In genomic region chrX:32804034-32804433, GRCh38 we compare ENCODE assay signal across 24 cellular contexts.
"Had no signal": no experiment of that assay in that cellular context is flagged by ENCODE, and none has a peak within 500 bp of the region (broad histone marks: within the 10 kb centered on the region; RNA-seq: fewer than 3 reads in every experiment).

No MANE protein-coding gene starts in this region.

- H3K9me3 ChIP-seq: colonic mucosa, esophagus squamous epithelium, gastrocnemius medialis, gastroesophageal sphincter, heart left ventricle had no signal

- H3K4me3 ChIP-seq: colonic mucosa, coronary artery, dorsolateral prefrontal cortex, esophagus muscularis mucosa, esophagus squamous epithelium, gastrocnemius medialis, gastroesophageal sphincter, heart left ventricle, heart right ventricle had no signal

- H3K36me3 ChIP-seq: colonic mucosa, esophagus squamous epithelium, gastrocnemius medialis had no signal

- H3K27ac ChIP-seq: colonic mucosa, coronary artery, dorsolateral prefrontal cortex, epithelial cell of prostate, esophagus muscularis mucosa, esophagus squamous epithelium, foreskin keratinocyte, gastrocnemius medialis, gastroesophageal sphincter, heart left ventricle, heart right ventricle had no signal

- H3K27me3 ChIP-seq: colonic mucosa, esophagus muscularis mucosa, esophagus squamous epithelium, foreskin keratinocyte, gastrocnemius medialis, gastroesophageal sphincter, heart right ventricle had no signal

- H3K4me1 ChIP-seq: colonic mucosa, esophagus muscularis mucosa, esophagus squamous epithelium, foreskin keratinocyte, gastrocnemius medialis, gastroesophageal sphincter, heart left ventricle, heart right ventricle had no signal

- DNase-seq: colonic mucosa; cortex of kidney; dermis blood vessel endothelial cell; effector CD4-positive, alpha-beta T cell; effector CD8-positive, alpha-beta T cell; effector memory CD4-positive, alpha-beta T cell; effector memory CD8-positive, alpha-beta T cell; endodermal cell; erythroblast; esophagus squamous epithelium; foreskin fibroblast; foreskin keratinocyte; foreskin melanocyte; gastrocnemius medialis; glutamatergic neuron; head of caudate nucleus; heart left ventricle; heart right ventricle had no signal

- ATAC-seq: effector memory CD8-positive, alpha-beta T cell; esophagus mucosa; foreskin keratinocyte; gastrocnemius medialis; gastroesophageal sphincter; heart left ventricle; heart right ventricle had no signal
